Comparison of ENCODE assay signal across 8 cellular contexts in genomic region chr3:141737828-141738635, GRCh38. TPM values are rescaled to one million over a fixed set of nuclear protein-coding genes. Genes with fewer than 3 reads are reported as not detected.
DNase-seq lines count a peak whose midpoint lies in the region; ATAC-seq, FAIRE-seq and TF ChIP-seq lines count a peak whose summit lies in the region.

TSS of gene RNF7 (plus strand) at chr3:141738298. CDS start at chr3:141738342, 44 bp downstream.

- POLR2A ChIA-PET in A549 (lab: Yijun Ruan, JAX) = interaction anchor here (0.5 to 2.0 kb wide), 6 partner anchors 8 to 449 kb away, joined by 3 to 15 read pairs (median 4); partner anchors contain the start of gene ATP1B3

- no peak for TF ChIP-seq EP300 in A549 (IDR thresholded peaks at IDR 0.05)

- CTCF ChIA-PET in A549 (lab: Yijun Ruan, JAX) = interaction anchor here (0.7 to 3.7 kb wide), 34 partner anchors 9 to 541 kb away, joined by 3 to 40 read pairs (median 4); partner anchors contain the start of gene GRK7

- intact Hi-C loops in body of pancreas (cut with DNase I) = no loop called here
- intact Hi-C loops in gastrocnemius medialis (cut with DNase I; ENCODE audit: low total_unique reads) = loop anchor here (1.0 to 10.0 kb wide), 8 partner anchors 137 to 709 kb away; partner anchors contain the start of genes GK5, RASA2, TFDP2 and XRN1

- TF ChIP-seq POLR2A in A549 (IDR thresholded peaks at IDR 0.05; ENCODE audit: low read length) = peak; percentile 69
- peak; percentile 79 for TF ChIP-seq POLR2A in GM18526 (IDR thresholded peaks at IDR 0.05; ENCODE audit: extremely low read depth, insufficient read length)
- TF ChIP-seq POLR2A in body of pancreas (IDR thresholded peaks at IDR 0.05) = peak; percentile 74 to 92 (median 90)
- TF ChIP-seq POLR2A in gastrocnemius medialis (IDR thresholded peaks at IDR 0.05) = peak; percentile 78 to 79

- TF ChIP-seq CTCF in A549 (IDR thresholded peaks at IDR 0.05) (peak; percentile 97), body of pancreas (IDR thresholded peaks at IDR 0.05) (peak; percentile 84 to 99 (median 96)), gastrocnemius medialis (IDR thresholded peaks at IDR 0.05 in 4 of 5, conservative IDR thresholded peaks at IDR 0.05 in 1 of 5) (peak; percentile 80 to 96 (median 95))

- peak; percentile 48 to 87; a peak in 4 of 5 replicates for TF ChIP-seq RAD21 in A549 (conservative IDR thresholded peaks at IDR 0.05 in 1 of 2, IDR thresholded peaks at IDR 0.05 in 1 of 2)

- H3K4me1 ChIP-seq in A549 (peaks cover 34% of the 10 kb centered on the region), body of pancreas (peaks cover 25% of the 10 kb centered on the region), gastrocnemius medialis (peaks cover 34 to 35% of the 10 kb centered on the region in 2 donors)

- H3K27ac ChIP-seq in A549 (peak within 1 kb of the TSS; percentile 87 to 95), body of pancreas (peak within 1 kb of the TSS; percentile 81 to 96 (median 88)), gastrocnemius medialis (peak within 1 kb of the TSS; percentile 90 to 96 (median 92))

- ATAC-seq in A549 (peak; percentile 94 to 98), HG03066 (IDR thresholded peaks at IDR 0.05; ENCODE audit: low read depth, unreplicated experiment) (peak; percentile 90), body of pancreas (peak; percentile 95), gastrocnemius medialis (peak; percentile 90 to 93)

- peak within 1 kb of the TSS; percentile 83 for H3K4me2 ChIP-seq in A549

- WGBS in A549 (ENCODE audit: missing lambda C conversion rate) = 1% methylated on average over 16 of the region's 65 CpGs
- 0% methylated on average over 11 to 65 of the region's 65 CpGs for WGBS in body of pancreas, 2 donors

- DNase-seq in A549 (ENCODE audit: low read depth in 1 of 2, low spot score in 1 of 2) (peak; percentile 80 to 96), NCI-H2107 treated with DMSO at 0.1 percent for 48 hours (lab: John Stamatoyannopoulos, UW; ENCODE audit: unreplicated experiment) (peak; percentile 87), body of pancreas (peak; percentile 95 to 96 (median 96)), iPS DF 4.7 (ENCODE audit: extremely low read depth, low spot score) (peak; percentile 72), gastrocnemius medialis (peak; percentile 84 to 94)

- no peaks in the 10 kb centered on the region for H3K9me3 ChIP-seq in A549
- H3K9me3 ChIP-seq in body of pancreas = no peaks in the 10 kb centered on the region
- H3K9me3 ChIP-seq in gastrocnemius medialis = no peaks in the 10 kb centered on the region

- peak within 1 kb of the TSS; percentile 65 for H3K4me3 ChIP-seq in A549
- H3K4me3 ChIP-seq in body of pancreas = peak within 1 kb of the TSS; percentile 69 to 99
- peak within 1 kb of the TSS; percentile 87 to 97 (median 92) for H3K4me3 ChIP-seq in gastrocnemius medialis

- in situ Hi-C loops in gastrocnemius medialis (cut with MboI; ENCODE audit: low sequenced_read_pairs in 4 of 4) = loop anchor here in 1 of 4 donors (25.0 kb wide), 1 partner anchor 376 kb away; the partner anchor contains the start of gene ZBTB38

- FAIRE-seq in A549 (lab: Jason Lieb, UNC) = no peak
- peak; percentile 55 for FAIRE-seq in TTC549 (lab: Jason Lieb, UNC)

- H3K36me3 ChIP-seq in body of pancreas (replicated peaks in 1 of 2; ENCODE audit: insufficient read depth in 1 of 2, low read depth in 2 of 2) = no peaks in the 10 kb centered on the region
- H3K36me3 ChIP-seq in gastrocnemius medialis = no peaks in the 10 kb centered on the region

- H3K27me3 ChIP-seq in body of pancreas (no peaks in the 10 kb centered on the region), gastrocnemius medialis (no peaks in the 10 kb centered on the region)

TF ChIP-seq in A549, 52 proteins besides CTCF, POLR2A, EP300 and RAD21:
- TF ChIP-seq CBX2 (IDR thresholded peaks at IDR 0.05; ENCODE audit: borderline replicate concordance, low read depth) (no peak), JUN (IDR thresholded peaks at IDR 0.05) (peak; percentile 76 to 89), FOSL2 (IDR thresholded peaks at IDR 0.05) (no peak), FOSL2 (CRISPR knock-in tag; IDR thresholded peaks at IDR 0.05) (peak; percentile 70), RFX5 (IDR thresholded peaks at IDR 0.05) (peak; percentile 83), KDM5A (IDR thresholded peaks at IDR 0.05) (peak; percentile 68), HDAC2 (IDR thresholded peaks at IDR 0.05) (no peak), ZFP36 (IDR thresholded peaks at IDR 0.05; ENCODE audit: borderline replicate concordance, partially characterized antibody) (no peak), TP53 (CRISPR knock-in tag; IDR thresholded peaks at IDR 0.05) (no peak), SMC3 (IDR thresholded peaks at IDR 0.05) (peak; percentile 70), HOXB13 (CRISPR knock-in tag; IDR thresholded peaks at IDR 0.05; ENCODE audit: low read depth) (no peak), PHF8 (IDR thresholded peaks at IDR 0.05; ENCODE audit: borderline replicate concordance, low read depth) (peak; percentile 95), FOXS1 (CRISPR knock-in tag; IDR thresholded peaks at IDR 0.05) (no peak), HEYL (CRISPR knock-in tag; IDR thresholded peaks at IDR 0.05) (no peak), MYC (IDR thresholded peaks at IDR 0.05; ENCODE audit: borderline replicate concordance, low read length) (peak; percentile 72; the same call in 1 of the 2 replicates), RNF2 (IDR thresholded peaks at IDR 0.05; ENCODE audit: borderline replicate concordance, low read depth) (no peak)
- TF ChIP-seq, protein P1, sequence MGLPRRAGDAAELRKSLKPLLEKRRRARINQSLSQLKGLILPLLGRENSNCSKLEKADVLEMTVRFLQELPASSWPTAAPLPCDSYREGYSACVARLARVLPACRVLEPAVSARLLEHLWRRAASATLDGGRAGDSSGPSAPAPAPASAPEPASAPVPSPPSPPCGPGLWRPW (IDR thresholded peaks at IDR 0.05) = no peak
- TF ChIP-seq, protein P2, sequence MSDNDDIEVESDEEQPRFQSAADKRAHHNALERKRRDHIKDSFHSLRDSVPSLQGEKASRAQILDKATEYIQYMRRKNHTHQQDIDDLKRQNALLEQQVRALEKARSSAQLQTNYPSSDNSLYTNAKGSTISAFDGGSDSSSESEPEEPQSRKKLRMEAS (IDR thresholded peaks at IDR 0.05) = peak; percentile 71
- TF ChIP-seq, protein P3, sequence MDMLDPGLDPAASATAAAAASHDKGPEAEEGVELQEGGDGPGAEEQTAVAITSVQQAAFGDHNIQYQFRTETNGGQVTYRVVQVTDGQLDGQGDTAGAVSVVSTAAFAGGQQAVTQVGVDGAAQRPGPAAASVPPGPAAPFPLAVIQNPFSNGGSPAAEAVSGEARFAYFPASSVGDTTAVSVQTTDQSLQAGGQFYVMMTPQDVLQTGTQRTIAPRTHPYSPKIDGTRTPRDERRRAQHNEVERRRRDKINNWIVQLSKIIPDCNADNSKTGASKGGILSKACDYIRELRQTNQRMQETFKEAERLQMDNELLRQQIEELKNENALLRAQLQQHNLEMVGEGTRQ (IDR thresholded peaks at IDR 0.05) = 0 out of 2 replicates have a peak, but pooled peaks have one; percentile 9
- TF ChIP-seq, protein P4, sequence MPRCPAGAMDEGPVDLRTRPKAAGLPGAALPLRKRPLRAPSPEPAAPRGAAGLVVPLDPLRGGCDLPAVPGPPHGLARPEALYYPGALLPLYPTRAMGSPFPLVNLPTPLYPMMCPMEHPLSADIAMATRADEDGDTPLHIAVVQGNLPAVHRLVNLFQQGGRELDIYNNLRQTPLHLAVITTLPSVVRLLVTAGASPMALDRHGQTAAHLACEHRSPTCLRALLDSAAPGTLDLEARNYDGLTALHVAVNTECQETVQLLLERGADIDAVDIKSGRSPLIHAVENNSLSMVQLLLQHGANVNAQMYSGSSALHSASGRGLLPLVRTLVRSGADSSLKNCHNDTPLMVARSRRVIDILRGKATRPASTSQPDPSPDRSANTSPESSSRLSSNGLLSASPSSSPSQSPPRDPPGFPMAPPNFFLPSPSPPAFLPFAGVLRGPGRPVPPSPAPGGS (IDR thresholded peaks at IDR 0.05) = peak; percentile 77; the same call in 1 of the 3 replicates
- TF ChIP-seq, protein P5, sequence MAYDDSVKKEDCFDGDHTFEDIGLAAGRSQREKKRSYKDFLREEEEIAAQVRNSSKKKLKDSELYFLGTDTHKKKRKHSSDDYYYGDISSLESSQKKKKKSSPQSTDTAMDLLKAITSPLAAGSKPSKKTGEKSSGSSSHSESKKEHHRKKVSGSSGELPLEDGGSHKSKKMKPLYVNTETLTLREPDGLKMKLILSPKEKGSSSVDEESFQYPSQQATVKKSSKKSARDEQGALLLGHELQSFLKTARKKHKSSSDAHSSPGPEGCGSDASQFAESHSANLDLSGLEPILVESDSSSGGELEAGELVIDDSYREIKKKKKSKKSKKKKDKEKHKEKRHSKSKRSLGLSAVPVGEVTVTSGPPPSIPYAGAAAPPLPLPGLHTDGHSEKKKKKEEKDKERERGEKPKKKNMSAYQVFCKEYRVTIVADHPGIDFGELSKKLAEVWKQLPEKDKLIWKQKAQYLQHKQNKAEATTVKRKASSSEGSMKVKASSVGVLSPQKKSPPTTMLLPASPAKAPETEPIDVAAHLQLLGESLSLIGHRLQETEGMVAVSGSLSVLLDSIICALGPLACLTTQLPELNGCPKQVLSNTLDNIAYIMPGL (CRISPR knock-in tag; IDR thresholded peaks at IDR 0.05; ENCODE audit: borderline replicate concordance) = peak; percentile 99

RNA-seq across cellular contexts. Expression of gene RNF7, which starts in this region (rescaled TPM):
- polyA plus RNA-seq in A549 (2011; rRNA removed) (84.1 and 93.3 TPM in 2 replicates), A549 (2017; fragmentation: RNase III; extraction: RNeasy Plus Mini Kit Qiagen cat#74134 plus additional on column Dnase treatment) (147 to 156 TPM (median 149 TPM) in 3 replicates)
- polyA plus RNA-seq in A549 (2012; cell fraction: cytosol; rRNA removed) = 58.8 and 67.3 TPM in 2 replicates
- polyA plus RNA-seq in A549 (2012; cell fraction: nucleus; rRNA removed) = 21.4 and 28.4 TPM in 2 replicates
- polyA minus RNA-seq in A549 (2011; rRNA and poly(A)+ RNA removed) = 12.2 and 17.1 TPM in 2 replicates
- total RNA-seq in body of pancreas (10 to 100 TPM; 12.5 to 61.2 TPM), gastrocnemius medialis (100 to 1,000 TPM in 3 of 4 donors, 10 to 100 TPM in 1; 92.1 to 113 (median 106) TPM)

Comparison
In these comparisons a context has a peak if more than half of its experiments do, and no peak if none do; other contexts are left out.
1. Peak in every context shown above with its lines: DNase-seq, ATAC-seq, H3K4me3 ChIP-seq and H3K27ac ChIP-seq.